ENCODE assay signal across 19 cellular contexts in the genomic region with DNA sequence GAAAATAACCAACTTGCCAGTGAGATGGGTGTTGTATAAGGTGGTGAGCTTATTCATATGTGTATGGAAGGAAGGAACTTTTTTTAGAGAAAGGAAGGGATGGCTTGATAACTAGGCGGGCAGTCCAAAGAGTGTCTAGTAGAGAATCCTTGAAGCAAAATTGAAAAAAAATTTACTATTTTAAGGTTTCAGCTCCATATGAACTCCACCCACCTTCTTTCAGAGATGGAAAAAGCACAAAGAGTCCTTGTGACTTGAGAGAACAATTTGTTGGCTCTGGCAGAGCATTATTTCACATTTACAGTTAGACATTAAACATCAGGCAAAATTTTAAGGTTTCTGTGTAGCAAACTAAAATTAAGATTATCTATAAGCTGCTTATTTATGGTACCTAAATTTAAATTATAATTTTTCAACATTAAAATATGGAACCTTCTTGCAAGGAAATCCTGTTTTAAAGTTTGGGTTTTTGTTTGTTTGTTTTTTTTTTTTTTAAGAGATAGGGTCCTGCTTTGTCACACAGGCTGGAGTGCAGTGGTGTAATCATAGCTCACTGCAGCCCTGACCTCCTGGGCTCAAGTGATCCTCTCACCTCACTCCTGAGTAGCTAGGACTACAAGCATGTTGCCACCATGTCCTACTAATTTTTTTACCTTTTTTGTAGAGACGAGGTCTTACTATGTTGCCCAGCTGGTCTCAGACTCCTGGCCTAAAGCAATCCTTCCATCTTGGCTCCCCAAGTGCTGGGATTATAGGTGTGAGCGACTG. TPM values are rescaled to one million over a fixed set of nuclear protein-coding genes. Genes with fewer than 3 reads are reported as not detected.
DNase-seq lines count a peak whose midpoint lies in the region; ATAC-seq, FAIRE-seq and TF ChIP-seq lines count a peak whose summit lies in the region.
"Had no signal": no experiment of that assay in that cellular context is flagged by ENCODE, and none has a peak within 500 bp of the region (broad histone marks: within the 10 kb centered on the region; RNA-seq: fewer than 3 reads in every experiment).

No MANE protein-coding gene starts in this region.

- H3K9me2 ChIP-seq in GM23248 (ENCODE audit: insufficient read depth) = no peaks in the 10 kb centered on the region

- no peak for ATAC-seq in body of pancreas
- ATAC-seq: gastroesophageal sphincter; stimulated activated naive CD8-positive, alpha-beta T cell treated with anti-CD3 and anti-CD28 coated beads, Interleukin-15, Interleukin-2, amounts not matched to agents 100 U/mL and 50 U/mL, for 24 hours had no signal

- TF ChIP-seq CTCF in breast epithelium (IDR thresholded peaks at IDR 0.05) (no peak), body of pancreas (IDR thresholded peaks at IDR 0.05) (no peak)

- H3K36me3 ChIP-seq in GM23248 (ENCODE audit: low read depth) (0 out of 2 replicates have a peak, but pooled peaks cover 5% of the 10 kb centered on the region), breast epithelium (no peaks in the 10 kb centered on the region), rectal smooth muscle tissue (ENCODE audit: control insufficient read depth, insufficient read depth, low read length) (no peaks in the 10 kb centered on the region), body of pancreas (replicated peaks in 1 of 2; ENCODE audit: insufficient read depth in 1 of 2, low read depth in 2 of 2) (no peaks in the 10 kb centered on the region)
- H3K36me3 ChIP-seq: ascending aorta, gastroesophageal sphincter had no signal

- TF ChIP-seq POLR2A in breast epithelium (IDR thresholded peaks at IDR 0.05) (no peak), body of pancreas (IDR thresholded peaks at IDR 0.05) (no peak)

- 69 to 70% methylated on average over 3 of the region's 3 CpGs for WGBS in GM23248 (ENCODE audit: low coverage in 1 of 2, low lambda C conversion rate in 2 of 2, missing lambda C conversion rate in 2 of 2), 2 experiments
- WGBS in body of pancreas, 2 donors = 79 to 83% methylated on average over 3 of the region's 3 CpGs

- H3K4me2 ChIP-seq in GM23248 (ENCODE audit: unreplicated experiment) = no peak overlapping the region

- H3K4me1 ChIP-seq in GM23248 (ENCODE audit: insufficient read depth) = peaks cover 32% of the 10 kb centered on the region
- no peaks in the 10 kb centered on the region for H3K4me1 ChIP-seq in breast epithelium
- H3K4me1 ChIP-seq in rectal smooth muscle tissue (ENCODE audit: control insufficient read depth, insufficient read depth, low read length) = peaks cover 3% of the 10 kb centered on the region
- peaks cover 7% of the 10 kb centered on the region for H3K4me1 ChIP-seq in body of pancreas

- H2AFZ ChIP-seq in GM23248 = no peak overlapping the region

- DNase-seq in GM23248 = no peak
- DNase-seq in breast epithelium (ENCODE audit: low spot score in 2 of 2) = no peak
- peak; percentile 60 for DNase-seq in inferior parietal cortex (ENCODE audit: extremely low spot score)
- DNase-seq in H4 (ENCODE audit: low spot score) = no peak
- no peak for DNase-seq in NCI-H128 (lab: John Stamatoyannopoulos, UW; ENCODE audit: unreplicated experiment)
- DNase-seq in frontal cortex (ENCODE audit: low spot score in 2 of 2) = no peak
- no peak for DNase-seq in body of pancreas
- DNase-seq: activated CD4-positive, alpha-beta T cell treated with anti-CD3 and anti-CD28 coated beads, Interleukin-2, amount 50 U/mL, for 1 hour; activated CD8-positive, alpha-beta memory T cell treated with anti-CD3 and anti-CD28 coated beads, Interleukin-2, amount 50 U/mL, for 48 hours; activated gamma-delta T cell treated with Interleukin-2 at 50 U/mL for 16 hours; CD4-positive, alpha-beta T cell; GOT3; NCI-H226; stimulated activated naive CD8-positive, alpha-beta T cell treated with anti-CD3 and anti-CD28 coated beads, Interleukin-15, Interleukin-2, amounts not matched to agents 100 U/mL and 50 U/mL, for 24 hours had no signal

- H3K9ac ChIP-seq in GM23248 = no peak overlapping the region
- no peak overlapping the region for H3K9ac ChIP-seq in rectal smooth muscle tissue (ENCODE audit: low read length)

- H3K9me3 ChIP-seq in GM23248 (ENCODE audit: low read depth) (no peaks in the 10 kb centered on the region), breast epithelium (no peaks in the 10 kb centered on the region), body of pancreas (no peaks in the 10 kb centered on the region)
- H3K9me3 ChIP-seq: ascending aorta, gastroesophageal sphincter had no signal

- H3K4me3 ChIP-seq in GM23248 (no peak overlapping the region), breast epithelium (no peak overlapping the region), rectal smooth muscle tissue (ENCODE audit: low read length) (no peak overlapping the region), body of pancreas (no peak overlapping the region)
- H3K4me3 ChIP-seq: ascending aorta, gastroesophageal sphincter, lung had no signal

- intact Hi-C loops in breast epithelium (cut with DNase I; ENCODE audit: low total_unique reads) (no loop called here), body of pancreas (cut with DNase I) (no loop called here)

- H3K27me3 ChIP-seq in GM23248 (replicated peaks; ENCODE audit: insufficient read depth) = no peaks in the 10 kb centered on the region
- H3K27me3 ChIP-seq in breast epithelium = no peaks in the 10 kb centered on the region
- H3K27me3 ChIP-seq in rectal smooth muscle tissue (ENCODE audit: control insufficient read depth, insufficient read depth, low read length) = no peaks in the 10 kb centered on the region
- no peaks in the 10 kb centered on the region for H3K27me3 ChIP-seq in body of pancreas
- H3K27me3 ChIP-seq: ascending aorta, gastroesophageal sphincter had no signal

- peaks cover 42% of the 10 kb centered on the region for H4K20me1 ChIP-seq in GM23248 (ENCODE audit: insufficient read depth)

- H3F3A ChIP-seq in GM23248 (ENCODE audit: insufficient read depth) = peaks cover 43% of the 10 kb centered on the region

- H3K27ac ChIP-seq in GM23248 (peak overlapping the region; percentile 56), breast epithelium (peak overlapping the region; percentile 16 to 41), rectal smooth muscle tissue (ENCODE audit: low read depth, low read length) (peak overlapping the region; percentile 11), body of pancreas (peak overlapping the region in 1 of 4 donors; percentile 16)
- H3K27ac ChIP-seq: ascending aorta had no signal

- no peak for FAIRE-seq in frontal cortex (lab: Jason Lieb, UNC)
- FAIRE-seq: GM18507 had no signal

- in situ Hi-C loops in GM23248 (cut with MboI) = no loop called here

- H3K79me2 ChIP-seq in GM23248 (ENCODE audit: insufficient read depth) = peaks cover 100% of the 10 kb centered on the region

RNA-seq across cellular contexts. Expression of a gene that starts 12.2 kb away (rescaled TPM):
- total RNA-seq in GM23248 (2014; rRNA removed; shearing (Covaris generic)) = 24.9 and 25.6 TPM in 2 replicates
- polyA plus RNA-seq in GM23248 (2016; fragmentation: Nextera tagmentation; extraction: Ambion mirVana) = 18.7 and 21.7 TPM in 2 replicates
- total RNA-seq in breast epithelium = 100 to 1,000 TPM; 161 to 176 (median 168) TPM
- 23.8 and 24.4 TPM in 2 replicates for total RNA-seq in H4 (2014; rRNA removed; shearing (Covaris generic))
- total RNA-seq in frontal cortex = 141 TPM
- total RNA-seq in body of pancreas = 10 to 100 TPM; 39.7 to 57.4 TPM
